In the genomic region with DNA sequence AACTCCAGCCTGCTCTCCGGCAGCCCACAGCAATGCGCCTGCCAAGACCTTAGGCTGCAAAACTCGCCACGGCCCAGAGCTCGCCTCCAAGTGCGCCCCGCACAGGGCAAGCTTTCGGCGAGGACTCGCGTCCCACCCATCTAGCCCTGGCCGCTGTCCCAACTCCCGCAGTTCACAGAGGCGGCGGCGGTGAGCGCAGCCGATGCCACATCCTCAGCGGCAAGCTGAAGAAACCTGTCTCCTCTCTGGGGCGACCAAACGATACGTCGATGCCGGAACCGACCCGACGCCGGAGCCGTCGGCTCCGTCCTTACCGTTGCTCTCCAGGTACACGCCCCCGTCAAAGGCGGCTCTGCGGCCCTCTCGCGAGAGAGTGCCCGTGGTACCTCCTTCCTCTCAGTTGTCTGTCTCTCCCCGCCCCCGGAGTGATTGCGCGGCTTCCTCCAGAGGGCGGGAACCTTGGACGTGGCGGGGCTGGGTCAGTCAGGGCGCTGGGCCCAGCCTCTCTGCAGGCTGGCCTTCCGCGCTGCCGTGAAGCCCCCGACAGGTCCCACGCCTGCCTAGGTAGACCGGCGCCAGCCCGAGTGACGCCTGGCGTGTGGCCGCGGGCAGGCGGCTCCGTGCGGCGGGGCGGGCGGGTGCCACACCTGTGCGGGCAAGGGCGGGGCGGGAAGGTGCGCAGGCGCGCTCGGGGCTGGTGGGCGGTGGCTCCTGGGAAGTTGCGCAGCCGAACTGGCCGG, we compare ENCODE assay signal across 1 cellular context.
TF ChIP-seq lines count a peak whose summit lies in the region.

No MANE protein-coding gene starts in this region.

TF ChIP-seq in HepG2, 621 proteins besides CTCF, POLR2A, EP300 and RAD21 (continued from another document and continues in another):
- TF ChIP-seq, protein P1, sequence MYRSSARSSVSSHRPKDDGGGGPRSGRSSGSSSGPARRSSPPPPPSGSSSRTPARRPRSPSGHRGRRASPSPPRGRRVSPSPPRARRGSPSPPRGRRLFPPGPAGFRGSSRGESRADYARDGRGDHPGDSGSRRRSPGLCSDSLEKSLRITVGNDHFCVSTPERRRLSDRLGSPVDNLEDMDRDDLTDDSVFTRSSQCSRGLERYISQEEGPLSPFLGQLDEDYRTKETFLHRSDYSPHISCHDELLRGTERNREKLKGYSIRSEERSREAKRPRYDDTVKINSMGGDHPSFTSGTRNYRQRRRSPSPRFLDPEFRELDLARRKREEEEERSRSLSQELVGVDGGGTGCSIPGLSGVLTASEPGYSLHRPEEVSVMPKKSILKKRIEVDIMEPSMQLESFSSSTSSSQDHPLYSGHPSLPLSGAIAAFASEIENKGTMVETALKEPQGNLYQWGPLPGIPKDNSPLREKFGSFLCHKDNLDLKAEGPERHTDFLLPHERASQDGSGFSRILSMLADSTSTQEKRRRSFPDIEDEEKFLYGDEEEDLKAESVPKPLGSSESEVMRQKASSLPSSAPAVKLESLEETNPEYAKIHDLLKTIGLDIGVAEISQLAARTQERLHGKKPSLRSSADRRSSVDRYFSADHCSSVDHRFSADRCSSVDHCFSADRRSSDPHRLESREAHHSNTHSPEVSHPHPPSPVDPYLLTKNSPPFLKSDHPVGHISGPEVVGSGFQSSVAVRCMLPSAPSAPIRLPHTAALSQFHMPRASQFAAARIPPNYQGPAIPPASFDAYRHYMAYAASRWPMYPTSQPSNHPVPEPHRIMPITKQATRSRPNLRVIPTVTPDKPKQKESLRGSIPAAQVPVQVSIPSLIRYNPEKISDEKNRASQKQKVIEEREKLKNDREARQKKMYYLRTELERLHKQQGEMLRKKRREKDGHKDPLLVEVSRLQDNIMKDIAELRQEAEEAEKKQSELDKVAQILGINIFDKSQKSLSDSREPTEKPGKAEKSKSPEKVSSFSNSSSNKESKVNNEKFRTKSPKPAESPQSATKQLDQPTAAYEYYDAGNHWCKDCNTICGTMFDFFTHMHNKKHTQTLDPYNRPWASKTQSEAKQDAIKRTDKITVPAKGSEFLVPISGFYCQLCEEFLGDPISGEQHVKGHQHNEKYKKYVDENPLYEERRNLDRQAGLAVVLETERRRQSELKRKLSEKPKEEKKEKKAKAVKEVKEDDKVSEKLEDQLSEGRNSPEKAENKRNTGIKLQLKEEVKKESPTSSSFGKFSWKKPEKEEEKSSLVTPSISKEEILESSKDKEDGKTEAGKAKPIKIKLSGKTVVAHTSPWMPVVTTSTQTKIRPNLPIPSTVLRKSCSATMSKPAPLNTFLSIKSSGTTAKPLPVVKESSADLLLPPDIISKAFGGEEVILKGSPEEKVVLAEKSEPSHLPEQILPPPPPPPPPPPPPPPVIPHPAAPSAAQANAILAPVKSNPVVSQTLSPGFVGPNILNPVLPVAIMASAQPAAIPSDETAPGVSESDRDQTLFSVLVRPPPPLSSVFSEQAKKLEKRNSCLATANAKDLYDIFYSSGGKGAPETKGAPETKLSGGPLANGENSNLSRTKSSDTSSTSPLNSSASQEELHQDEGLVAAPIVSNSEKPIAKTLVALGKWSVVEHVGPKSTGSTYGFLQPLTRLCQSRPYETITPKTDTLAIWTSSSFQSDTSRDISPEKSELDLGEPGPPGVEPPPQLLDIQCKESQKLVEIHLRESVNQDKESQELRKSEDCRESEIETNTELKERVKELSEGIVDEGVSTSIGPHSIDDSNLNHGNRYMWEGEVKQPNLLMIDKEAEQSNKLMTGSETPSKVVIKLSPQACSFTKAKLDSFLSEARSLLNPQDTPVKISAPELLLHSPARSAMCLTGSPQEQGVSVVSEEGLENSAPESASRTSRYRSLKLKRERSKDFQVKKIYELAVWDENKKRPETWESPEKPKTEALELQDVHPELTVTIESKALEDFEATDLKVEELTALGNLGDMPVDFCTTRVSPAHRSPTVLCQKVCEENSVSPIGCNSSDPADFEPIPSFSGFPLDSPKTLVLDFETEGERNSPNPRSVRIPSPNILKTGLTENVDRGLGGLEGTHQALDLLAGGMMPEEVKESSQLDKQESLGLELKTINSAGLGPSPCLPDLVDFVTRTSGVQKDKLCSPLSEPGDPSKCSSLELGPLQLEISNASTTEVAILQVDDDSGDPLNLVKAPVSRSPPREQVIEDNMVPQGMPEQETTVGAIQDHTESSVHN (CRISPR knock-in tag; IDR thresholded peaks at IDR 0.05), result no peak; the same call in 1 of the 2 replicates
- TF ChIP-seq, protein P2, sequence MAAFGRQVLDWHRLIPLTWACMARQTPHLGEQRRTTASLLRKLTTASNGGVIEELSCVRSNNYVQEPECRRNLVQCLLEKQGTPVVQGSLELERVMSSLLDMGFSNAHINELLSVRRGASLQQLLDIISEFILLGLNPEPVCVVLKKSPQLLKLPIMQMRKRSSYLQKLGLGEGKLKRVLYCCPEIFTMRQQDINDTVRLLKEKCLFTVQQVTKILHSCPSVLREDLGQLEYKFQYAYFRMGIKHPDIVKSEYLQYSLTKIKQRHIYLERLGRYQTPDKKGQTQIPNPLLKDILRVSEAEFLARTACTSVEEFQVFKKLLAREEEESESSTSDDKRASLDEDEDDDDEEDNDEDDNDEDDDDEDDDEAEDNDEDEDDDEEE (CRISPR knock-in tag; IDR thresholded peaks at IDR 0.05), result peak; percentile 99
- TF ChIP-seq PPARG (CRISPR knock-in tag; conservative IDR thresholded peaks at IDR 0.05) (no peak), SIX4 (CRISPR knock-in tag; IDR thresholded peaks at IDR 0.05) (no peak), SCMH1 (CRISPR knock-in tag; IDR thresholded peaks at IDR 0.05; ENCODE audit: borderline replicate concordance) (no peak), ZNF777 (CRISPR knock-in tag; IDR thresholded peaks at IDR 0.05) (peak; percentile 100), REL (CRISPR knock-in tag; conservative IDR thresholded peaks at IDR 0.05) (0 out of 2 replicates have a peak, but pooled peaks have one; percentile 40), ZNF282 (IDR thresholded peaks at IDR 0.05; ENCODE audit: partially characterized antibody) (no peak), JARID2 (CRISPR knock-in tag; IDR thresholded peaks at IDR 0.05; ENCODE audit: insufficient replicate concordance) (peak; percentile 58), ZNF205 (CRISPR knock-in tag; IDR thresholded peaks at IDR 0.05) (peak; percentile 83), ZFY (CRISPR knock-in tag; IDR thresholded peaks at IDR 0.05) (peak; percentile 86), ZNF660 (CRISPR knock-in tag; IDR thresholded peaks at IDR 0.05; ENCODE audit: borderline replicate concordance, low read depth) (no peak), SRY (CRISPR knock-in tag; IDR thresholded peaks at IDR 0.05) (no peak; the same call in 1 of the 2 replicates), MXI1 (IDR thresholded peaks at IDR 0.05; ENCODE audit: borderline replicate concordance, low read depth, low read length) (peak; percentile 71; the same call in 2 of the 3 replicates), YEATS4 (CRISPR knock-in tag; IDR thresholded peaks at IDR 0.05; ENCODE audit: borderline replicate concordance) (peak; percentile 94), ZFYVE20 (CRISPR knock-in tag; IDR thresholded peaks at IDR 0.05; ENCODE audit: borderline replicate concordance, low read depth) (peak; percentile 49; the same call in 1 of the 2 replicates), ZNF549 (CRISPR knock-in tag; IDR thresholded peaks at IDR 0.05) (no peak), CREB1 (IDR thresholded peaks at IDR 0.05) (peak; percentile 53; the same call in 1 of the 2 replicates), CREB1 (CRISPR knock-in tag; IDR thresholded peaks at IDR 0.05) (peak; percentile 39; the same call in 1 of the 2 replicates), ZNF737 (CRISPR knock-in tag; IDR thresholded peaks at IDR 0.05; ENCODE audit: borderline replicate concordance) (0 out of 2 replicates have a peak, but pooled peaks have one; percentile 54), ZNF644 (CRISPR knock-in tag; IDR thresholded peaks at IDR 0.05; ENCODE audit: low read depth) (no peak), ZNF775 (CRISPR knock-in tag; IDR thresholded peaks at IDR 0.05; ENCODE audit: borderline replicate concordance) (no peak), HDAC1 (CRISPR knock-in tag; IDR thresholded peaks at IDR 0.05) (peak; percentile 78), ZBTB8A (CRISPR knock-in tag; IDR thresholded peaks at IDR 0.05; ENCODE audit: borderline replicate concordance, low read depth) (peak; percentile 85; the same call in 1 of the 2 replicates), ATM (IDR thresholded peaks at IDR 0.05; ENCODE audit: borderline replicate concordance) (no peak), CHD4 (IDR thresholded peaks at IDR 0.05; ENCODE audit: borderline replicate concordance, low read length) (no peak), RFX1 (IDR thresholded peaks at IDR 0.05) (no peak)
- TF ChIP-seq, protein P3, sequence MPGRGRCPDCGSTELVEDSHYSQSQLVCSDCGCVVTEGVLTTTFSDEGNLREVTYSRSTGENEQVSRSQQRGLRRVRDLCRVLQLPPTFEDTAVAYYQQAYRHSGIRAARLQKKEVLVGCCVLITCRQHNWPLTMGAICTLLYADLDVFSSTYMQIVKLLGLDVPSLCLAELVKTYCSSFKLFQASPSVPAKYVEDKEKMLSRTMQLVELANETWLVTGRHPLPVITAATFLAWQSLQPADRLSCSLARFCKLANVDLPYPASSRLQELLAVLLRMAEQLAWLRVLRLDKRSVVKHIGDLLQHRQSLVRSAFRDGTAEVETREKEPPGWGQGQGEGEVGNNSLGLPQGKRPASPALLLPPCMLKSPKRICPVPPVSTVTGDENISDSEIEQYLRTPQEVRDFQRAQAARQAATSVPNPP (CRISPR knock-in tag; IDR thresholded peaks at IDR 0.05), result peak; percentile 94
- TF ChIP-seq, protein P4, sequence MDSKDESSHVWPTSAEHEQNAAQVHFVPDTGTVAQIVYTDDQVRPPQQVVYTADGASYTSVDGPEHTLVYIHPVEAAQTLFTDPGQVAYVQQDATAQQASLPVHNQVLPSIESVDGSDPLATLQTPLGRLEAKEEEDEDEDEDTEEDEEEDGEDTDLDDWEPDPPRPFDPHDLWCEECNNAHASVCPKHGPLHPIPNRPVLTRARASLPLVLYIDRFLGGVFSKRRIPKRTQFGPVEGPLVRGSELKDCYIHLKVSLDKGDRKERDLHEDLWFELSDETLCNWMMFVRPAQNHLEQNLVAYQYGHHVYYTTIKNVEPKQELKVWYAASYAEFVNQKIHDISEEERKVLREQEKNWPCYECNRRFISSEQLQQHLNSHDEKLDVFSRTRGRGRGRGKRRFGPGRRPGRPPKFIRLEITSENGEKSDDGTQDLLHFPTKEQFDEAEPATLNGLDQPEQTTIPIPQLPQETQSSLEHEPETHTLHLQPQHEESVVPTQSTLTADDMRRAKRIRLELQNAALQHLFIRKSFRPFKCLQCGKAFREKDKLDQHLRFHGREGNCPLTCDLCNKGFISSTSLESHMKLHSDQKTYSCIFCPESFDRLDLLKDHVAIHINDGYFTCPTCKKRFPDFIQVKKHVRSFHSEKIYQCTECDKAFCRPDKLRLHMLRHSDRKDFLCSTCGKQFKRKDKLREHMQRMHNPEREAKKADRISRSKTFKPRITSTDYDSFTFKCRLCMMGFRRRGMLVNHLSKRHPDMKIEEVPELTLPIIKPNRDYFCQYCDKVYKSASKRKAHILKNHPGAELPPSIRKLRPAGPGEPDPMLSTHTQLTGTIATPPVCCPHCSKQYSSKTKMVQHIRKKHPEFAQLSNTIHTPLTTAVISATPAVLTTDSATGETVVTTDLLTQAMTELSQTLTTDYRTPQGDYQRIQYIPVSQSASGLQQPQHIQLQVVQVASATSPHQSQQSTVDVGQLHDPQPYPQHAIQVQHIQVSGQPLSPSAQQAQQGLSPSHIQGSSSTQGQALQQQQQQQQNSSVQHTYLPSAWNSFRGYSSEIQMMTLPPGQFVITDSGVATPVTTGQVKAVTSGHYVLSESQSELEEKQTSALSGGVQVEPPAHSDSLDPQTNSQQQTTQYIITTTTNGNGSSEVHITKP (CRISPR knock-in tag; IDR thresholded peaks at IDR 0.05; ENCODE audit: low read depth), result 0 out of 2 replicates have a peak, but pooled peaks have one; percentile 25
- TF ChIP-seq, protein P5, sequence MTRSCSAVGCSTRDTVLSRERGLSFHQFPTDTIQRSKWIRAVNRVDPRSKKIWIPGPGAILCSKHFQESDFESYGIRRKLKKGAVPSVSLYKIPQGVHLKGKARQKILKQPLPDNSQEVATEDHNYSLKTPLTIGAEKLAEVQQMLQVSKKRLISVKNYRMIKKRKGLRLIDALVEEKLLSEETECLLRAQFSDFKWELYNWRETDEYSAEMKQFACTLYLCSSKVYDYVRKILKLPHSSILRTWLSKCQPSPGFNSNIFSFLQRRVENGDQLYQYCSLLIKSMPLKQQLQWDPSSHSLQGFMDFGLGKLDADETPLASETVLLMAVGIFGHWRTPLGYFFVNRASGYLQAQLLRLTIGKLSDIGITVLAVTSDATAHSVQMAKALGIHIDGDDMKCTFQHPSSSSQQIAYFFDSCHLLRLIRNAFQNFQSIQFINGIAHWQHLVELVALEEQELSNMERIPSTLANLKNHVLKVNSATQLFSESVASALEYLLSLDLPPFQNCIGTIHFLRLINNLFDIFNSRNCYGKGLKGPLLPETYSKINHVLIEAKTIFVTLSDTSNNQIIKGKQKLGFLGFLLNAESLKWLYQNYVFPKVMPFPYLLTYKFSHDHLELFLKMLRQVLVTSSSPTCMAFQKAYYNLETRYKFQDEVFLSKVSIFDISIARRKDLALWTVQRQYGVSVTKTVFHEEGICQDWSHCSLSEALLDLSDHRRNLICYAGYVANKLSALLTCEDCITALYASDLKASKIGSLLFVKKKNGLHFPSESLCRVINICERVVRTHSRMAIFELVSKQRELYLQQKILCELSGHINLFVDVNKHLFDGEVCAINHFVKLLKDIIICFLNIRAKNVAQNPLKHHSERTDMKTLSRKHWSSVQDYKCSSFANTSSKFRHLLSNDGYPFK (CRISPR knock-in tag; IDR thresholded peaks at IDR 0.05; ENCODE audit: borderline replicate concordance), result peak; percentile 31; the same call in 1 of the 2 replicates
- TF ChIP-seq, protein P6, sequence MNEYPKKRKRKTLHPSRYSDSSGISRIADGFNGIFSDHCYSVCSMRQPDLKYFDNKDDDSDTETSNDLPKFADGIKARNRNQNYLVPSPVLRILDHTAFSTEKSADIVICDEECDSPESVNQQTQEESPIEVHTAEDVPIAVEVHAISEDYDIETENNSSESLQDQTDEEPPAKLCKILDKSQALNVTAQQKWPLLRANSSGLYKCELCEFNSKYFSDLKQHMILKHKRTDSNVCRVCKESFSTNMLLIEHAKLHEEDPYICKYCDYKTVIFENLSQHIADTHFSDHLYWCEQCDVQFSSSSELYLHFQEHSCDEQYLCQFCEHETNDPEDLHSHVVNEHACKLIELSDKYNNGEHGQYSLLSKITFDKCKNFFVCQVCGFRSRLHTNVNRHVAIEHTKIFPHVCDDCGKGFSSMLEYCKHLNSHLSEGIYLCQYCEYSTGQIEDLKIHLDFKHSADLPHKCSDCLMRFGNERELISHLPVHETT (CRISPR knock-in tag; conservative IDR thresholded peaks at IDR 0.05), result peak; percentile 49; the same call in 1 of the 2 replicates
- TF ChIP-seq, protein P7, sequence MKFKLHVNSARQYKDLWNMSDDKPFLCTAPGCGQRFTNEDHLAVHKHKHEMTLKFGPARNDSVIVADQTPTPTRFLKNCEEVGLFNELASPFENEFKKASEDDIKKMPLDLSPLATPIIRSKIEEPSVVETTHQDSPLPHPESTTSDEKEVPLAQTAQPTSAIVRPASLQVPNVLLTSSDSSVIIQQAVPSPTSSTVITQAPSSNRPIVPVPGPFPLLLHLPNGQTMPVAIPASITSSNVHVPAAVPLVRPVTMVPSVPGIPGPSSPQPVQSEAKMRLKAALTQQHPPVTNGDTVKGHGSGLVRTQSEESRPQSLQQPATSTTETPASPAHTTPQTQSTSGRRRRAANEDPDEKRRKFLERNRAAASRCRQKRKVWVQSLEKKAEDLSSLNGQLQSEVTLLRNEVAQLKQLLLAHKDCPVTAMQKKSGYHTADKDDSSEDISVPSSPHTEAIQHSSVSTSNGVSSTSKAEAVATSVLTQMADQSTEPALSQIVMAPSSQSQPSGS (CRISPR knock-in tag; IDR thresholded peaks at IDR 0.05), result peak; percentile 4; the same call in 1 of the 2 replicates
